In the genomic region with DNA sequence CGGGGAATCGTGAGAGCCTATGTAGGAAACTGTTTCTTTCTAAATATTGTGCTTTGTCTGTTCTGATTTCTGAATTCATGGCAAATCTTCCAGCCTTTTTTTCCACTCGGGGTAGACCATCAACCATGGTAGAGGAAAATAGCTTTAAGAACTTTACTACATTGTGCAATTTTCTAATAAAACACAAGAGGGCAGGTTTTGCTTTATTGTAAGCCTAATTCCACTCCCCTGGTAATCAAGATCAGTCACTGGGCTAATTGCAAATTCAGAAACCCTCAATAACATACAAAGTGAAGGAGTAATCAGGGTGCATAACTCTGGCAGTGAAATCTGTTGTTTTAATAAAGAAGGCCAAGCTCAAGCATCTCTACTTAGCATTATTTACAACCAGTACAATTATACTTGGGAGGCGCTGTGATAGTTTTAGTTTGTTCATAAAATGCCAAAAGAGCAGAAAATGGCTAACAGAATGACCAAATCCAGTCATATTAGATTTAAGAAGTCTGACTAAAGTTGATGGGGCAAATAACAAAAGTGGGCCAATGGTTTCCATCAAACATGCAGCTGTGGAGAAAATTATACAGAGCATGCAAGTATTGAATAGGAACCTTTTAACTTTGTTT, we compare ENCODE assay signal across 9 cellular contexts. TPM values are rescaled to one million over a fixed set of nuclear protein-coding genes. Genes with fewer than 3 reads are reported as not detected.
DNase-seq lines count a peak whose midpoint lies in the region; ATAC-seq and TF ChIP-seq lines count a peak whose summit lies in the region.
"Had no signal": no experiment of that assay in that cellular context is flagged by ENCODE, and none has a peak within 500 bp of the region (broad histone marks: within the 10 kb centered on the region; RNA-seq: fewer than 3 reads in every experiment).

No MANE protein-coding gene starts in this region.

- no peaks in the 10 kb centered on the region for H4K20me1 ChIP-seq in OCI-LY3 (ENCODE audit: insufficient read depth, low read length)

- no peak overlapping the region for H2AFZ ChIP-seq in OCI-LY3 (ENCODE audit: low read depth, low read length)

- H3K36me3 ChIP-seq in OCI-LY3 (replicated peaks; ENCODE audit: low read depth, low read length) = no peaks in the 10 kb centered on the region
- H3K36me3 ChIP-seq: SJSA1 had no signal

- no peaks in the 10 kb centered on the region for H3K9me3 ChIP-seq in OCI-LY3 (ENCODE audit: insufficient read depth, low read length)
- H3K9me3 ChIP-seq: SJSA1 had no signal

- peak; percentile 91 for TF ChIP-seq CTCF in OCI-LY3 (IDR thresholded peaks at IDR 0.05; ENCODE audit: low read depth, low read length)
- TF ChIP-seq CTCF in choroid plexus epithelial cell (conservative IDR thresholded peaks at IDR 0.05; ENCODE audit: low read depth, low read length) = peak; percentile 66
- peak in 1 of 3 donors; percentile 4 for TF ChIP-seq CTCF in omental fat pad (IDR thresholded peaks at IDR 0.05)

- 0 out of 2 replicates have a peak, but pooled peaks cover 4% of the 10 kb centered on the region for H3K27me3 ChIP-seq in OCI-LY3 (ENCODE audit: low read depth, low read length)
- H3K27me3 ChIP-seq: SJSA1 had no signal

- H3K4me3 ChIP-seq in OCI-LY3 (ENCODE audit: low read length) (no peak overlapping the region), choroid plexus epithelial cell (ENCODE audit: low read depth, low read length) (no peak overlapping the region)
- H3K4me3 ChIP-seq: SJSA1 had no signal

- H3K9ac ChIP-seq in OCI-LY3 (ENCODE audit: low read length) = no peak overlapping the region

- ATAC-seq in GM19023 (IDR thresholded peaks at IDR 0.05; ENCODE audit: unreplicated experiment) (peak; percentile 60), omental fat pad (ENCODE audit: low FRiP score) (no peak)

- no peak for TF ChIP-seq EP300 in Ishikawa (IDR thresholded peaks at IDR 0.05; ENCODE audit: borderline replicate concordance)

- peaks cover 13% of the 10 kb centered on the region for H3K4me1 ChIP-seq in OCI-LY3 (ENCODE audit: low read length)
- H3K4me1 ChIP-seq: SJSA1 had no signal

- H3K4me2 ChIP-seq in OCI-LY3 (ENCODE audit: low read length) = no peak overlapping the region

- peak; percentile 76 for TF ChIP-seq RAD21 in Ishikawa (IDR thresholded peaks at IDR 0.05; ENCODE audit: low read depth)

- no peak overlapping the region for H3K27ac ChIP-seq in OCI-LY3 (ENCODE audit: low read length)
- H3K27ac ChIP-seq: SJSA1 had no signal

- DNase-seq in CMK (ENCODE audit: low read depth) = peak; percentile 29
- peak; percentile 75 for DNase-seq in choroid plexus epithelial cell (ENCODE audit: low read depth)
- DNase-seq in lung microvascular endothelial cell (ENCODE audit: low read depth in 2 of 2) = peak; percentile 54 to 66
- DNase-seq in omental fat pad (ENCODE audit: low spot score) = no peak
- no peak for DNase-seq in mesenteric fat pad (ENCODE audit: low spot score)

- H3K79me2 ChIP-seq in OCI-LY3 (ENCODE audit: low read length) = no peaks in the 10 kb centered on the region

TF ChIP-seq in Ishikawa, 13 proteins besides CTCF, POLR2A, EP300 and RAD21:
- TF ChIP-seq, protein P1, sequence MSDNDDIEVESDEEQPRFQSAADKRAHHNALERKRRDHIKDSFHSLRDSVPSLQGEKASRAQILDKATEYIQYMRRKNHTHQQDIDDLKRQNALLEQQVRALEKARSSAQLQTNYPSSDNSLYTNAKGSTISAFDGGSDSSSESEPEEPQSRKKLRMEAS (IDR thresholded peaks at IDR 0.05) = no peak
- TF ChIP-seq, protein P2, sequence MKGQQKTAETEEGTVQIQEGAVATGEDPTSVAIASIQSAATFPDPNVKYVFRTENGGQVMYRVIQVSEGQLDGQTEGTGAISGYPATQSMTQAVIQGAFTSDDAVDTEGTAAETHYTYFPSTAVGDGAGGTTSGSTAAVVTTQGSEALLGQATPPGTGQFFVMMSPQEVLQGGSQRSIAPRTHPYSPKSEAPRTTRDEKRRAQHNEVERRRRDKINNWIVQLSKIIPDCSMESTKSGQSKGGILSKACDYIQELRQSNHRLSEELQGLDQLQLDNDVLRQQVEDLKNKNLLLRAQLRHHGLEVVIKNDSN (IDR thresholded peaks at IDR 0.05) = no peak
- TF ChIP-seq TCF12 (IDR thresholded peaks at IDR 0.05; ENCODE audit: low read depth) (no peak), CREB1 (IDR thresholded peaks at IDR 0.05; ENCODE audit: low read depth) (no peak), YY1 (IDR thresholded peaks at IDR 0.05; ENCODE audit: low read depth) (no peak), EGR1 (IDR thresholded peaks at IDR 0.05) (no peak), CEBPB (IDR thresholded peaks at IDR 0.05) (no peak), NFIC (IDR thresholded peaks at IDR 0.05) (no peak), ZBTB7A (IDR thresholded peaks at IDR 0.05; ENCODE audit: low read depth) (no peak), TEAD4 (IDR thresholded peaks at IDR 0.05) (no peak), FOXM1 (IDR thresholded peaks at IDR 0.05; ENCODE audit: borderline replicate concordance, low read depth) (no peak), TAF1 (IDR thresholded peaks at IDR 0.05; ENCODE audit: low read depth) (no peak)
- TF ChIP-seq, protein P3, sequence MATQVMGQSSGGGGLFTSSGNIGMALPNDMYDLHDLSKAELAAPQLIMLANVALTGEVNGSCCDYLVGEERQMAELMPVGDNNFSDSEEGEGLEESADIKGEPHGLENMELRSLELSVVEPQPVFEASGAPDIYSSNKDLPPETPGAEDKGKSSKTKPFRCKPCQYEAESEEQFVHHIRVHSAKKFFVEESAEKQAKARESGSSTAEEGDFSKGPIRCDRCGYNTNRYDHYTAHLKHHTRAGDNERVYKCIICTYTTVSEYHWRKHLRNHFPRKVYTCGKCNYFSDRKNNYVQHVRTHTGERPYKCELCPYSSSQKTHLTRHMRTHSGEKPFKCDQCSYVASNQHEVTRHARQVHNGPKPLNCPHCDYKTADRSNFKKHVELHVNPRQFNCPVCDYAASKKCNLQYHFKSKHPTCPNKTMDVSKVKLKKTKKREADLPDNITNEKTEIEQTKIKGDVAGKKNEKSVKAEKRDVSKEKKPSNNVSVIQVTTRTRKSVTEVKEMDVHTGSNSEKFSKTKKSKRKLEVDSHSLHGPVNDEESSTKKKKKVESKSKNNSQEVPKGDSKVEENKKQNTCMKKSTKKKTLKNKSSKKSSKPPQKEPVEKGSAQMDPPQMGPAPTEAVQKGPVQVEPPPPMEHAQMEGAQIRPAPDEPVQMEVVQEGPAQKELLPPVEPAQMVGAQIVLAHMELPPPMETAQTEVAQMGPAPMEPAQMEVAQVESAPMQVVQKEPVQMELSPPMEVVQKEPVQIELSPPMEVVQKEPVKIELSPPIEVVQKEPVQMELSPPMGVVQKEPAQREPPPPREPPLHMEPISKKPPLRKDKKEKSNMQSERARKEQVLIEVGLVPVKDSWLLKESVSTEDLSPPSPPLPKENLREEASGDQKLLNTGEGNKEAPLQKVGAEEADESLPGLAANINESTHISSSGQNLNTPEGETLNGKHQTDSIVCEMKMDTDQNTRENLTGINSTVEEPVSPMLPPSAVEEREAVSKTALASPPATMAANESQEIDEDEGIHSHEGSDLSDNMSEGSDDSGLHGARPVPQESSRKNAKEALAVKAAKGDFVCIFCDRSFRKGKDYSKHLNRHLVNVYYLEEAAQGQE (IDR thresholded peaks at IDR 0.05; ENCODE audit: low read depth) = no peak

RNA-seq across cellular contexts. Expression of a gene that starts 43.8 kb away (rescaled TPM):
- not detected in 2 replicates for total RNA-seq in lung microvascular endothelial cell
- total RNA-seq in omental fat pad = 1 to 10 TPM in 2 of 4 donors, under 1 TPM in 1, not detected in 1; 0.60 to 1.5 (median 1.0) TPM
- 0.26 TPM for total RNA-seq in mesenteric fat pad
- total RNA-seq: SJSA1 had no signal

Comparison
In these comparisons a context has a peak if more than half of its experiments do, and no peak if none do; other contexts are left out.
1. DNase-seq: peak in CMK (single experiment), choroid plexus epithelial cell (single experiment) and lung microvascular endothelial cell (2 of 2); none in omental fat pad (single experiment) and mesenteric fat pad (single experiment).